ENCODE assay signal across 36 cellular contexts in the genomic region with DNA sequence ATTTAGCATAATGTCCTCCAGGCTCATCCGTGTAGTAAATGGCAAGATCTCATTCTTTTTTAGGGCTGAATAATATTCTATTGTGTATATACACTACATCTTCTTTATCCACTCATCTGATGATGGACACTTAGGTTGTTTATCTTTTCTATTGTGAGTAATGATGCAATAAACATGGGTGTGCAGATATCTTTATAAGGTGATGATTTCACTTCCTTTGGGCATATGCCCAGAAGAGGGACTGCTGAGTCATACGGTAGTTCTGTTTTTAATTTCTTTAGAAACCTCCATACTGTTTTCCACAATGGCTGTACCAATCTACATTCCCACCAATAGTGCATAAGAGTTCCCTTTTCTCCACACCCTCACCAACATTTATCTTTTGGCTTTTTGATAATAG.
A peak's percentile ranks its signal among the peaks of the same experiment; 100 is the strongest.
DNase-seq lines count a peak whose midpoint lies in the region; ATAC-seq, FAIRE-seq and TF ChIP-seq lines count a peak whose summit lies in the region.
"Had no signal": no experiment of that assay in that cellular context is flagged by ENCODE, and none has a peak within 500 bp of the region (broad histone marks: within the 10 kb centered on the region; RNA-seq: fewer than 3 reads in every experiment).

No MANE protein-coding gene starts in this region.

- H3K4me1 Mint-ChIP-seq in astrocyte (ENCODE audit: low read depth, unreplicated experiment) (no peaks in the 10 kb centered on the region), WTC11 (no peaks in the 10 kb centered on the region)
- H3K4me1 Mint-ChIP-seq: IgD-negative memory B cell had no signal

- H3K27ac ChIP-seq in GM23248: no peak overlapping the region
- H3K27ac ChIP-seq in astrocyte (ENCODE audit: low read depth, low read length): no peak overlapping the region
- H3K27ac ChIP-seq in substantia nigra (ENCODE audit: low read depth, low read length, poor library complexity, severe bottlenecking): no peak overlapping the region
- H3K27ac ChIP-seq: colonic mucosa, epithelial cell of prostate, foreskin keratinocyte, SJCRH30, suprapubic skin, upper lobe of right lung, WERI-Rb-1 had no signal

- H3K4me2 ChIP-seq in GM23248 (ENCODE audit: unreplicated experiment) (no peak overlapping the region), astrocyte (ENCODE audit: low read length) (no peak overlapping the region)
- H3K4me2 ChIP-seq: smooth muscle cell had no signal

- POLR2A ChIA-PET in WTC11 (lab: Charles Lee): no interaction called here

- 78 to 93% methylated on average over 2 of the region's 2 CpGs for WGBS in GM23248 (ENCODE audit: low coverage in 1 of 2, low lambda C conversion rate in 2 of 2, missing lambda C conversion rate in 2 of 2), 2 experiments

- no peaks in the 10 kb centered on the region for H3K27me3 ChIP-seq in GM23248 (replicated peaks; ENCODE audit: insufficient read depth)
- no peaks in the 10 kb centered on the region for H3K27me3 ChIP-seq in astrocyte (ENCODE audit: insufficient read depth, low read length)
- H3K27me3 ChIP-seq: colonic mucosa, foreskin keratinocyte, SJCRH30, suprapubic skin, upper lobe of right lung had no signal

- H3K27me3 Mint-ChIP-seq in astrocyte (ENCODE audit: low read depth, unreplicated experiment) (no peaks in the 10 kb centered on the region), WTC11 (ENCODE audit: low read depth) (no peaks in the 10 kb centered on the region)
- H3K27me3 Mint-ChIP-seq: activated naive CD8-positive, alpha-beta T cell; activated T-cell treated with anti-CD3 and anti-CD28 coated beads, Interleukin-2, amount 50 U/mL, for 24 hours; IgD-negative memory B cell had no signal

- no peaks in the 10 kb centered on the region for H3F3A ChIP-seq in GM23248 (ENCODE audit: insufficient read depth)

- no peaks in the 10 kb centered on the region for H3K9me2 ChIP-seq in GM23248 (ENCODE audit: insufficient read depth)

- ATAC-seq in WTC11: no peak
- ATAC-seq: foreskin keratinocyte, GM12878, HCT116, right cardiac atrium, upper lobe of right lung had no signal

- in situ Hi-C loops in GM23248 (cut with MboI): no loop called here

- FAIRE-seq in astrocyte (lab: Jason Lieb, UNC): peak; percentile 100
- FAIRE-seq: GM12878 had no signal

- H3K79me2 ChIP-seq in GM23248 (ENCODE audit: insufficient read depth): no peaks in the 10 kb centered on the region
- no peaks in the 10 kb centered on the region for H3K79me2 ChIP-seq in astrocyte (ENCODE audit: insufficient read depth, low read length)

- no peak overlapping the region for H2AFZ ChIP-seq in GM23248
- no peak overlapping the region for H2AFZ ChIP-seq in astrocyte (ENCODE audit: low read depth, low read length)

- H3K4me3 ChIP-seq in GM23248 (no peak overlapping the region), astrocyte (ENCODE audit: insufficient read depth, low read depth, low read length) (no peak overlapping the region)
- H3K4me3 ChIP-seq: colonic mucosa, GM12878, SJCRH30, smooth muscle cell, suprapubic skin, upper lobe of right lung had no signal

- TF ChIP-seq CTCF in astrocyte (IDR thresholded peaks at IDR 0.05; ENCODE audit: insufficient read depth, low read depth, low read length): no peak
- TF ChIP-seq CTCF in WTC11 (IDR thresholded peaks at IDR 0.05): no peak

- H3K4me3 Mint-ChIP-seq in astrocyte (ENCODE audit: unreplicated experiment) (no peak overlapping the region), WTC11 (no peak overlapping the region)
- H3K4me3 Mint-ChIP-seq: activated naive CD8-positive, alpha-beta T cell; activated T-cell treated with anti-CD3 and anti-CD28 coated beads, Interleukin-2, amount 50 U/mL, for 24 hours; IgD-negative memory B cell had no signal

- H4K20me1 ChIP-seq in GM23248 (ENCODE audit: insufficient read depth): no peaks in the 10 kb centered on the region
- no peaks in the 10 kb centered on the region for H4K20me1 ChIP-seq in astrocyte (ENCODE audit: insufficient read depth, low read length)

- H3K9me3 Mint-ChIP-seq in astrocyte (ENCODE audit: unreplicated experiment) (peaks cover 5% of the 10 kb centered on the region), WTC11 (peaks cover 32% of the 10 kb centered on the region)

- H3K9me3 ChIP-seq in GM23248 (ENCODE audit: low read depth): no peaks in the 10 kb centered on the region
- H3K9me3 ChIP-seq in astrocyte (ENCODE audit: insufficient read depth, low read depth, low read length): no peaks in the 10 kb centered on the region
- H3K9me3 ChIP-seq: colonic mucosa, SJCRH30, suprapubic skin, upper lobe of right lung had no signal

- no peaks in the 10 kb centered on the region for H3K36me3 Mint-ChIP-seq in astrocyte (ENCODE audit: low read depth, unreplicated experiment)
- H3K36me3 Mint-ChIP-seq in WTC11: peaks cover 13% of the 10 kb centered on the region
- H3K36me3 Mint-ChIP-seq: activated naive CD8-positive, alpha-beta T cell; IgD-negative memory B cell had no signal

- no peak overlapping the region for H3K27ac Mint-ChIP-seq in astrocyte (ENCODE audit: unreplicated experiment)
- H3K27ac Mint-ChIP-seq in WTC11: no peak overlapping the region
- H3K27ac Mint-ChIP-seq: activated naive CD8-positive, alpha-beta T cell; activated T-cell treated with anti-CD3 and anti-CD28 coated beads, Interleukin-2, amount 50 U/mL, for 24 hours; IgD-negative memory B cell had no signal

- CTCF ChIA-PET in WTC11 (lab: Charles Lee): no interaction called here

- H3K36me3 ChIP-seq in GM23248 (ENCODE audit: low read depth) (no peaks in the 10 kb centered on the region), astrocyte (ENCODE audit: insufficient read depth, low read length) (no peaks in the 10 kb centered on the region)
- H3K36me3 ChIP-seq: colonic mucosa, SJCRH30, suprapubic skin, upper lobe of right lung, WERI-Rb-1 had no signal

- H3K4me1 ChIP-seq in GM23248 (ENCODE audit: insufficient read depth) (no peaks in the 10 kb centered on the region), astrocyte (ENCODE audit: insufficient read depth, low read length) (no peaks in the 10 kb centered on the region)
- H3K4me1 ChIP-seq: colonic mucosa, foreskin keratinocyte, SJCRH30, suprapubic skin, upper lobe of right lung had no signal

- H3K9ac ChIP-seq in GM23248 (no peak overlapping the region), astrocyte (ENCODE audit: low read length) (no peak overlapping the region)

- DNase-seq in GM23248: peak; percentile 22
- peak; percentile 21 for DNase-seq in MV-4-11 (lab: John Stamatoyannopoulos, UW)
- DNase-seq in astrocyte (ENCODE audit: low read depth): peak; percentile 0
- peak; percentile 4 for DNase-seq in iris pigment epithelial cell (ENCODE audit: low read depth)
- no peak for DNase-seq in WTC11 (ENCODE audit: low spot score)
- DNase-seq in iPS-NIHi7 (ENCODE audit: extremely low spot score): no peak
- no peak for DNase-seq in substantia nigra (lab: John Stamatoyannopoulos, UW)
- DNase-seq: activated CD4-positive, alpha-beta T cell treated with anti-CD3 and anti-CD28 coated beads, Interleukin-2, amount 50 U/mL, for 1 hour; activated effector memory CD4-positive, alpha-beta T cell treated with anti-CD3 and anti-CD28 coated beads, Interleukin-2, amount 50 U/mL, for 16 hours; activated T-cell treated with anti-CD3 and anti-CD28 coated beads, Interleukin-2, amount 50 U/mL, for 24 hours; aorta; C1 segment of cervical spinal cord; Calu3; colonic mucosa; effector CD4-positive, alpha-beta T cell; head of caudate nucleus; NCI-H1436 treated with DMSO at 0.1 percent for 48 hours; NCI-H2107; NCI-H446; NCI-H774; posterior cingulate gyrus; right cardiac atrium; RPMI8226; SJCRH30; stimulated activated naive CD4-positive, alpha-beta T cell; T-helper 9 cell; upper lobe of right lung; WERI-Rb-1 had no signal

TF ChIP-seq in WTC11, 78 proteins besides CTCF, POLR2A, EP300 and RAD21 (continues in another document):
- TF ChIP-seq ATF1 (CRISPR knock-in tag; IDR thresholded peaks at IDR 0.05) (no peak), NFYB (CRISPR knock-in tag; conservative IDR thresholded peaks at IDR 0.05; ENCODE audit: low read depth) (no peak), NFATC4 (CRISPR knock-in tag; IDR thresholded peaks at IDR 0.05) (no peak), ZBTB21 (CRISPR knock-in tag; IDR thresholded peaks at IDR 0.05; ENCODE audit: borderline replicate concordance) (no peak), TCF7 (CRISPR knock-in tag; IDR thresholded peaks at IDR 0.05; ENCODE audit: low read depth) (no peak), NFE2L1 (CRISPR knock-in tag; IDR thresholded peaks at IDR 0.05) (no peak), RORB (CRISPR knock-in tag; IDR thresholded peaks at IDR 0.05) (no peak)
- TF ChIP-seq, protein P1, sequence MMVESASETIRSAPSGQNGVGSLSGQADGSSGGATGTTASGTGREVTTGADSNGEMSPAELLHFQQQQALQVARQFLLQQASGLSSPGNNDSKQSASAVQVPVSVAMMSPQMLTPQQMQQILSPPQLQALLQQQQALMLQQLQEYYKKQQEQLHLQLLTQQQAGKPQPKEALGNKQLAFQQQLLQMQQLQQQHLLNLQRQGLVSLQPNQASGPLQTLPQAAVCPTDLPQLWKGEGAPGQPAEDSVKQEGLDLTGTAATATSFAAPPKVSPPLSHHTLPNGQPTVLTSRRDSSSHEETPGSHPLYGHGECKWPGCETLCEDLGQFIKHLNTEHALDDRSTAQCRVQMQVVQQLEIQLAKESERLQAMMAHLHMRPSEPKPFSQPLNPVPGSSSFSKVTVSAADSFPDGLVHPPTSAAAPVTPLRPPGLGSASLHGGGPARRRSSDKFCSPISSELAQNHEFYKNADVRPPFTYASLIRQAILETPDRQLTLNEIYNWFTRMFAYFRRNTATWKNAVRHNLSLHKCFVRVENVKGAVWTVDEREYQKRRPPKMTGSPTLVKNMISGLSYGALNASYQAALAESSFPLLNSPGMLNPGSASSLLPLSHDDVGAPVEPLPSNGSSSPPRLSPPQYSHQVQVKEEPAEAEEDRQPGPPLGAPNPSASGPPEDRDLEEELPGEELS (CRISPR knock-in tag; IDR thresholded peaks at IDR 0.05): no peak
- TF ChIP-seq, protein P2, sequence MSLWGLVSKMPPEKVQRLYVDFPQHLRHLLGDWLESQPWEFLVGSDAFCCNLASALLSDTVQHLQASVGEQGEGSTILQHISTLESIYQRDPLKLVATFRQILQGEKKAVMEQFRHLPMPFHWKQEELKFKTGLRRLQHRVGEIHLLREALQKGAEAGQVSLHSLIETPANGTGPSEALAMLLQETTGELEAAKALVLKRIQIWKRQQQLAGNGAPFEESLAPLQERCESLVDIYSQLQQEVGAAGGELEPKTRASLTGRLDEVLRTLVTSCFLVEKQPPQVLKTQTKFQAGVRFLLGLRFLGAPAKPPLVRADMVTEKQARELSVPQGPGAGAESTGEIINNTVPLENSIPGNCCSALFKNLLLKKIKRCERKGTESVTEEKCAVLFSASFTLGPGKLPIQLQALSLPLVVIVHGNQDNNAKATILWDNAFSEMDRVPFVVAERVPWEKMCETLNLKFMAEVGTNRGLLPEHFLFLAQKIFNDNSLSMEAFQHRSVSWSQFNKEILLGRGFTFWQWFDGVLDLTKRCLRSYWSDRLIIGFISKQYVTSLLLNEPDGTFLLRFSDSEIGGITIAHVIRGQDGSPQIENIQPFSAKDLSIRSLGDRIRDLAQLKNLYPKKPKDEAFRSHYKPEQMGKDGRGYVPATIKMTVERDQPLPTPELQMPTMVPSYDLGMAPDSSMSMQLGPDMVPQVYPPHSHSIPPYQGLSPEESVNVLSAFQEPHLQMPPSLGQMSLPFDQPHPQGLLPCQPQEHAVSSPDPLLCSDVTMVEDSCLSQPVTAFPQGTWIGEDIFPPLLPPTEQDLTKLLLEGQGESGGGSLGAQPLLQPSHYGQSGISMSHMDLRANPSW (CRISPR knock-in tag; conservative IDR thresholded peaks at IDR 0.05; ENCODE audit: low read depth): no peak

Comparison
In these comparisons a context has a peak if more than half of its experiments do, and no peak if none do; other contexts are left out.
1. DNase-seq: peak in GM23248 (single experiment), MV-4-11 (single experiment), astrocyte (single experiment) and iris pigment epithelial cell (single experiment); none in WTC11 (single experiment), iPS-NIHi7 (single experiment) and substantia nigra (0 of 49).